In genomic region chr6:112571486-112571885, GRCh38 we compare ENCODE assay signal across 17 cellular contexts.
DNase-seq lines count a peak whose midpoint lies in the region; ATAC-seq and TF ChIP-seq lines count a peak whose summit lies in the region.
"Had no signal": no experiment of that assay in that cellular context is flagged by ENCODE, and none has a peak within 500 bp of the region (broad histone marks: within the 10 kb centered on the region; RNA-seq: fewer than 3 reads in every experiment).

No MANE protein-coding gene starts in this region.

- no peaks in the 10 kb centered on the region for H3K4me1 ChIP-seq in left ventricle myocardium inferior
- H3K4me1 ChIP-seq in prostate gland (replicated peaks) = no peaks in the 10 kb centered on the region
- H3K4me1 ChIP-seq: ascending aorta, BE2C had no signal

- H3K27ac ChIP-seq in left ventricle myocardium inferior (replicated peaks) = no peak overlapping the region
- H3K27ac ChIP-seq in prostate gland = no peak overlapping the region

- ATAC-seq in HG03039 (IDR thresholded peaks at IDR 0.05; ENCODE audit: unreplicated experiment) = no peak
- ATAC-seq: activated CD4-positive, CD25-positive, alpha-beta regulatory T cell treated with anti-CD3 and anti-CD28 coated beads, Interleukin-2, amount 50 U/mL, for 24 hours had no signal

- DNase-seq in DMS79 treated with DMSO at 0.1 percent for 48 hours (lab: John Stamatoyannopoulos, UW) = peak; percentile 82
- peak in 32 of 56 donors; percentile 0 to 56 (median 12) for DNase-seq in amygdala (lab: John Stamatoyannopoulos, UW)
- DNase-seq in left ventricle myocardium inferior = peak; percentile 21
- peak; percentile 46 for DNase-seq in prostate gland (ENCODE audit: low spot score)
- DNase-seq in stimulated activated CD4-positive, alpha-beta T cell treated with anti-CD3 and anti-CD28 coated beads, Interleukin-2, amount 100 ng/mL, for 48 hours = no peak
- DNase-seq in cerebellar nuclear complex (lab: John Stamatoyannopoulos, UW) = no peak
- DNase-seq in COLO668 (lab: John Stamatoyannopoulos, UW; ENCODE audit: unreplicated experiment) = no peak
- DNase-seq: activated T-cell treated with anti-CD3 and anti-CD28 coated beads, Interleukin-2, amount 50 U/mL, for 1 hour; BE2C; GF-D8; KBM-7; NCI-H2029; stimulated activated CD8-positive, alpha-beta memory T cell treated with anti-CD3 and anti-CD28 coated beads, Interleukin-4, amount 100 ng/mL, for 48 hours; SW 1271 had no signal

- H3K9me3 ChIP-seq in left ventricle myocardium inferior (replicated peaks) (no peaks in the 10 kb centered on the region), prostate gland (no peaks in the 10 kb centered on the region)
- H3K9me3 ChIP-seq: ascending aorta, BE2C had no signal

- TF ChIP-seq CTCF in left ventricle myocardium inferior (IDR thresholded peaks at IDR 0.05; ENCODE audit: borderline replicate concordance) = no peak
- TF ChIP-seq CTCF in prostate gland (IDR thresholded peaks at IDR 0.05) = no peak

- intact Hi-C loops in left ventricle myocardium inferior (cut with micrococcal nuclease) = no loop called here
- intact Hi-C loops in prostate gland (cut with DNase I) = no loop called here

- H3K27me3 ChIP-seq in left ventricle myocardium inferior (ENCODE audit: low read depth) (no peaks in the 10 kb centered on the region), prostate gland (replicated peaks; ENCODE audit: insufficient read depth) (no peaks in the 10 kb centered on the region)
- H3K27me3 ChIP-seq: ascending aorta, BE2C had no signal

- 9% methylated on average over 3 of the region's 3 CpGs for WGBS in prostate gland

- TF ChIP-seq POLR2A in prostate gland (IDR thresholded peaks at IDR 0.05) = no peak

- H3K36me3 ChIP-seq in left ventricle myocardium inferior (no peaks in the 10 kb centered on the region), prostate gland (no peaks in the 10 kb centered on the region)
- H3K36me3 ChIP-seq: ascending aorta, BE2C had no signal

- H3K4me3 ChIP-seq in left ventricle myocardium inferior (no peak overlapping the region), prostate gland (no peak overlapping the region)
- H3K4me3 ChIP-seq: ascending aorta had no signal

Comparison
In these comparisons a context has a peak if more than half of its experiments do, and no peak if none do; other contexts are left out.
1. DNase-seq: peak in DMS79 treated with DMSO at 0.1 percent for 48 hours (single experiment), amygdala (32 of 56), left ventricle myocardium inferior (single experiment) and prostate gland (single experiment); none in stimulated activated CD4-positive, alpha-beta T cell treated with anti-CD3 and anti-CD28 coated beads, Interleukin-2, amount 100 ng/mL, for 48 hours (0 of 2), cerebellar nuclear complex (0 of 2) and COLO668 (single experiment).